In genomic region chr2:179383975-179384374, GRCh38 we compare ENCODE assay signal across 27 cellular contexts.
"Had no signal": no experiment of that assay in that cellular context is flagged by ENCODE, and none has a peak within 500 bp of the region (broad histone marks: within the 10 kb centered on the region; RNA-seq: fewer than 3 reads in every experiment).

No MANE protein-coding gene starts in this region.

- H3K36me3 Mint-ChIP-seq: stimulated activated effector memory CD8-positive, alpha-beta T cell treated with anti-CD3 and anti-CD28 coated beads, Interleukin-12 subunit alpha, Interleukin-12 subunit beta, amount 100 ng/mL, for 72 hours; stimulated activated memory B cell treated with anti-CD40 and anti-IgM and Interleukin-4, amounts not matched to agents 10 μg/mL and 1 μg/mL and 100 μg/mL, for 72 hours; stimulated activated naive B cell treated with anti-CD40 and anti-IgM and Interleukin-4, amounts not matched to agents 10 μg/mL and 1 μg/mL and 100 μg/mL, for 72 hours; type B pancreatic cell had no signal

- H3K4me1 Mint-ChIP-seq: stimulated activated effector memory CD8-positive, alpha-beta T cell treated with anti-CD3 and anti-CD28 coated beads, Interleukin-12 subunit alpha, Interleukin-12 subunit beta, amount 100 ng/mL, for 72 hours; stimulated activated memory B cell treated with anti-CD40 and anti-IgM and Interleukin-4, amounts not matched to agents 10 μg/mL and 1 μg/mL and 100 μg/mL, for 72 hours; stimulated activated naive B cell treated with anti-CD40 and anti-IgM and Interleukin-4, amounts not matched to agents 10 μg/mL and 1 μg/mL and 100 μg/mL, for 72 hours; stimulated activated naive CD8-positive, alpha-beta T cell treated with anti-CD3 and anti-CD28 coated beads, Interleukin-15, amount 100 ng/mL, for 72 hours had no signal

- H3K36me3 ChIP-seq: stomach, suprapubic skin, thoracic aorta, thyroid gland, tibial artery, tibial nerve, transverse colon, upper lobe of left lung, upper lobe of right lung, uterus, vagina had no signal

- H3K27me3 ChIP-seq: stomach, suprapubic skin, testis, thyroid gland, tibial artery, tibial nerve, transverse colon, upper lobe of left lung, upper lobe of right lung, uterus, vagina had no signal

- H3K27me3 Mint-ChIP-seq: type B pancreatic cell had no signal

- H3K4me3 Mint-ChIP-seq: stimulated activated effector memory CD8-positive, alpha-beta T cell treated with anti-CD3 and anti-CD28 coated beads, Interleukin-12 subunit alpha, Interleukin-12 subunit beta, amount 100 ng/mL, for 72 hours; stimulated activated memory B cell treated with anti-CD40 and anti-IgM and Interleukin-4, amounts not matched to agents 10 μg/mL and 1 μg/mL and 100 μg/mL, for 72 hours; stimulated activated naive B cell treated with anti-CD40 and anti-IgM and Interleukin-4, amounts not matched to agents 10 μg/mL and 1 μg/mL and 100 μg/mL, for 72 hours; stimulated activated naive CD8-positive, alpha-beta T cell treated with anti-CD3 and anti-CD28 coated beads, Interleukin-15, amount 100 ng/mL, for 72 hours; stimulated activated naive CD8-positive, alpha-beta T cell treated with anti-CD3 and anti-CD28 coated beads, Interleukin-15, Interleukin-2, amounts not matched to agents 100 ng/mL and 50 ng/mL, for 24 hours; type B pancreatic cell had no signal

- ATAC-seq: stimulated activated memory B cell treated with anti-CD40 and anti-IgM and Interleukin-4, amounts not matched to agents 10 μg/mL and 1 μg/mL and 100 μg/mL, for 72 hours; stimulated activated naive B cell treated with anti-CD40 and anti-IgM and Interleukin-4, amounts not matched to agents 10 μg/mL and 1 μg/mL and 100 μg/mL, for 72 hours; stimulated activated naive CD8-positive, alpha-beta T cell treated with anti-CD3 and anti-CD28 coated beads, Interleukin-15, Interleukin-2, amounts not matched to agents 100 U/mL and 50 U/mL, for 24 hours; upper lobe of right lung had no signal

- H3K4me3 ChIP-seq: stomach, suprapubic skin, testis, thoracic aorta, thyroid gland, tibial artery, tibial nerve, transverse colon, upper lobe of left lung, upper lobe of right lung, uterus, vagina had no signal

- H3K9me3 Mint-ChIP-seq: stimulated activated memory B cell treated with anti-CD40 and anti-IgM and Interleukin-4, amounts not matched to agents 10 μg/mL and 1 μg/mL and 100 μg/mL, for 72 hours; stimulated activated naive CD8-positive, alpha-beta T cell treated with anti-CD3 and anti-CD28 coated beads, Interleukin-15, amount 100 ng/mL, for 72 hours; stimulated activated naive CD8-positive, alpha-beta T cell treated with anti-CD3 and anti-CD28 coated beads, Interleukin-15, Interleukin-2, amounts not matched to agents 100 ng/mL and 50 ng/mL, for 24 hours; type B pancreatic cell had no signal

- DNase-seq: stimulated activated CD4-positive, alpha-beta T cell treated with anti-CD3 and anti-CD28 coated beads, Interleukin-2, amount 100 ng/mL, for 48 hours; stimulated activated CD4-positive, alpha-beta T cell treated with anti-CD3 and anti-CD28 coated beads, Interleukin-4, amount 100 ng/mL, for 1 hour; stimulated activated CD4-positive, alpha-beta T cell treated with anti-CD3 and anti-CD28 coated beads, Interleukin-4, amount 100 ng/mL, for 24 hours; stimulated activated CD4-positive, alpha-beta T cell treated with anti-CD3 and anti-CD28 coated beads, Interleukin-4, amount 100 ng/mL, for 4 hours; stimulated activated CD8-positive, alpha-beta memory T cell treated with anti-CD3 and anti-CD28 coated beads, Interleukin-4, amount 100 ng/mL, for 48 hours; stimulated activated naive B cell treated with anti-CD40 and anti-IgM and Interleukin-4, amounts not matched to agents 10 μg/mL and 1 μg/mL and 100 μg/mL, for 72 hours; stimulated activated naive CD4-positive, alpha-beta T cell; stimulated activated naive CD4-positive, alpha-beta T cell treated with Interleukin-2 at 50 U/mL for 16 hours; stimulated activated naive CD8-positive, alpha-beta T cell treated with anti-CD3 and anti-CD28 coated beads, Interleukin-15, amount 100 ng/mL, for 72 hours; stimulated activated naive CD8-positive, alpha-beta T cell treated with anti-CD3 and anti-CD28 coated beads, Interleukin-15, Interleukin-2, amounts not matched to agents 100 U/mL and 50 U/mL, for 24 hours; stomach; substantia nigra; testis; thyroid gland; tibial artery; transverse colon; upper lobe of left lung; upper lobe of right lung; uterus had no signal

- H3K4me1 ChIP-seq: suprapubic skin, testis, thyroid gland, tibial artery, tibial nerve, transverse colon, upper lobe of left lung, upper lobe of right lung, uterus, vagina had no signal

- H3K27ac ChIP-seq: stomach, suprapubic skin, testis, thoracic aorta, thyroid gland, tibial artery, tibial nerve, transverse colon, upper lobe of left lung, upper lobe of right lung, uterus, vagina had no signal

- H3K27ac Mint-ChIP-seq: stimulated activated effector memory CD8-positive, alpha-beta T cell treated with anti-CD3 and anti-CD28 coated beads, Interleukin-12 subunit alpha, Interleukin-12 subunit beta, amount 100 ng/mL, for 72 hours; stimulated activated memory B cell treated with anti-CD40 and anti-IgM and Interleukin-4, amounts not matched to agents 10 μg/mL and 1 μg/mL and 100 μg/mL, for 72 hours; stimulated activated naive B cell treated with anti-CD40 and anti-IgM and Interleukin-4, amounts not matched to agents 10 μg/mL and 1 μg/mL and 100 μg/mL, for 72 hours; stimulated activated naive CD8-positive, alpha-beta T cell treated with anti-CD3 and anti-CD28 coated beads, Interleukin-15, amount 100 ng/mL, for 72 hours; stimulated activated naive CD8-positive, alpha-beta T cell treated with anti-CD3 and anti-CD28 coated beads, Interleukin-15, Interleukin-2, amounts not matched to agents 100 ng/mL and 50 ng/mL, for 24 hours; type B pancreatic cell had no signal

- H3K9me3 ChIP-seq: stomach, suprapubic skin, testis, thoracic aorta, thyroid gland, tibial artery, tibial nerve, transverse colon, upper lobe of left lung, upper lobe of right lung, uterus, vagina had no signal
